In the genomic region with DNA sequence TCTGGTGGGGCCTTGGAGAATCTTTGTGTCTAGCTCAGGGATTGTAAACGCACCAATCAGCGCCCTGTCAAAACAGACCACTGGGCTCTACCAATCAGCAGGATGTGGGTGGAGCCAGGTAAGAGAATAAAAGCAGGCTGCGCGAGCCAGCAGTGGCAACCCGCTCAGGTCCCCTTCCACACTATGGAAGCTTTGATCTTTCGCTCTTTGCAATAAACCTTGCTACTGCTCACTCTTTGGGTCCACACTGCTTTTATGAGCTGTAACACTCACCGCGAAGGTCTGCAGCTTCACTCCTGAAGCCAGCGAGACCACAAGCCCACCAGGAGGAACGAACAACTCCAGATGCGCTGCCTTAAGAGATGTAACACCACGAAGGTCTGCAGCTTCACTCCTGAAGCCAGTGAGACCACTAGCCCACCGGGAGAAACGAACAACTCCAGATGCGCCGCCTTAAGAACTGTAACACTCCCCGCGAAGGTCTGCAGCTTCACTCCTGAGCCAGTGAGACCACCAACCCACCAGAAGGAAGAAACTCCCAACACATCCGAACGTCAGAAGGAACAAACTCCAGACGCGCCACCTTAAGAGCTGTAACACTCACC, we compare ENCODE assay signal across 20 cellular contexts. TPM values are rescaled to one million over a fixed set of nuclear protein-coding genes. Genes with fewer than 3 reads are reported as not detected.
"Had no signal": no experiment of that assay in that cellular context is flagged by ENCODE, and none has a peak within 500 bp of the region (broad histone marks: within the 10 kb centered on the region; RNA-seq: fewer than 3 reads in every experiment).

No MANE protein-coding gene starts in this region.

RNA-seq across cellular contexts. Expression of a gene that starts 2.3 kb away (rescaled TPM):
- total RNA-seq: chondrocyte, colonic mucosa, dermis blood vessel endothelial cell, esophagus mucosa, esophagus squamous epithelium, gastrocnemius medialis, glomerular endothelial cell, heart right ventricle, kidney epithelial cell, left cardiac atrium, left lung, left ventricle myocardium superior, lower leg skin, lower lobe of right lung, lung microvascular endothelial cell, mesenteric fat pad, mesothelial cell of epicardium, mucosa of descending colon, myocyte had no signal
- polyA plus RNA-seq: heart right ventricle, keratinocyte had no signal

RNA-seq across cellular contexts. Expression of a gene that starts 52.0 kb away (rescaled TPM):
- total RNA-seq: mesothelial cell of epicardium had no signal
- polyA plus RNA-seq: keratinocyte had no signal
